Comparison of ENCODE assay signal across 11 cellular contexts in genomic region chr3:10272476-10272875, GRCh38. TPM values are rescaled to one million over a fixed set of nuclear protein-coding genes. Genes with fewer than 3 reads are reported as not detected.
DNase-seq lines count a peak whose midpoint lies in the region; ATAC-seq and TF ChIP-seq lines count a peak whose summit lies in the region.
"Not testable (repeated sequence)": the region's sequence is repeated elsewhere in the genome, so short reads cannot be mapped to it uniquely, and the experiment has no call there.
"Had no signal": no experiment of that assay in that cellular context is flagged by ENCODE, and none has a peak within 500 bp of the region (broad histone marks: within the 10 kb centered on the region; RNA-seq: fewer than 3 reads in every experiment).

No MANE protein-coding gene starts in this region.

- H3K27ac Mint-ChIP-seq in CD4-positive, alpha-beta T cell: peak overlapping the region; percentile 72
- H3K27ac Mint-ChIP-seq in activated T-cell treated with anti-CD3 and anti-CD28 coated beads, Interleukin-2, amount 50 U/mL, for 24 hours: not testable (repeated sequence)
- H3K27ac Mint-ChIP-seq in central memory CD8-positive, alpha-beta T cell (ENCODE audit: low read depth): peak overlapping the region; percentile 76
- peak overlapping the region in 2 of 10 donors; percentile 74 to 92 for H3K27ac Mint-ChIP-seq in naive thymus-derived CD8-positive, alpha-beta T cell
- peak overlapping the region; percentile 65 for H3K27ac Mint-ChIP-seq in stimulated activated memory B cell treated with anti-CD40 and anti-IgM and Interleukin-4, amounts not matched to agents 10 μg/mL and 1 μg/mL and 100 μg/mL, for 72 hours

- ATAC-seq in CD4-positive, alpha-beta T cell (ENCODE audit: poor library complexity); central memory CD8-positive, alpha-beta T cell (replicated peaks; ENCODE audit: extremely low read depth, poor library complexity, severe bottlenecking); Right ventricle myocardium superior (ENCODE audit: poor library complexity); naive thymus-derived CD8-positive, alpha-beta T cell; sciatic nerve; stimulated activated memory B cell treated with anti-CD40 and anti-IgM and Interleukin-4, amounts not matched to agents 10 μg/mL and 1 μg/mL and 100 μg/mL, for 72 hours: not testable (repeated sequence)

- H3K4me1 Mint-ChIP-seq in CD4-positive, alpha-beta T cell (ENCODE audit: low read depth): peaks cover 54% of the 10 kb centered on the region
- H3K4me1 Mint-ChIP-seq in activated T-cell treated with anti-CD3 and anti-CD28 coated beads, Interleukin-2, amount 50 U/mL, for 24 hours (ENCODE audit: low read depth): peaks cover 62% of the 10 kb centered on the region
- peaks cover 47% of the 10 kb centered on the region for H3K4me1 Mint-ChIP-seq in central memory CD8-positive, alpha-beta T cell
- H3K4me1 Mint-ChIP-seq in naive thymus-derived CD8-positive, alpha-beta T cell: peaks cover 36 to 75% (median 59%) of the 10 kb centered on the region in 4 donors
- peaks cover 29% of the 10 kb centered on the region for H3K4me1 Mint-ChIP-seq in stimulated activated memory B cell treated with anti-CD40 and anti-IgM and Interleukin-4, amounts not matched to agents 10 μg/mL and 1 μg/mL and 100 μg/mL, for 72 hours

- H3K27me3 Mint-ChIP-seq in CD4-positive, alpha-beta T cell; activated T-cell treated with anti-CD3 and anti-CD28 coated beads, Interleukin-2, amount 50 U/mL, for 24 hours; central memory CD8-positive, alpha-beta T cell; naive thymus-derived CD8-positive, alpha-beta T cell; stimulated activated memory B cell treated with anti-CD40 and anti-IgM and Interleukin-4, amounts not matched to agents 10 μg/mL and 1 μg/mL and 100 μg/mL, for 72 hours: not testable (repeated sequence)

- peaks cover 92% of the 10 kb centered on the region for H3K36me3 Mint-ChIP-seq in CD4-positive, alpha-beta T cell (ENCODE audit: low read depth)
- H3K36me3 Mint-ChIP-seq in activated T-cell treated with anti-CD3 and anti-CD28 coated beads, Interleukin-2, amount 50 U/mL, for 24 hours (ENCODE audit: low read depth): peaks cover 94% of the 10 kb centered on the region
- H3K36me3 Mint-ChIP-seq in central memory CD8-positive, alpha-beta T cell (ENCODE audit: insufficient read depth): peaks cover 59% of the 10 kb centered on the region
- H3K36me3 Mint-ChIP-seq in naive thymus-derived CD8-positive, alpha-beta T cell: peaks cover 0 to 94% (median 8%) of the 10 kb centered on the region in 3 donors
- peaks cover 39% of the 10 kb centered on the region for H3K36me3 Mint-ChIP-seq in stimulated activated memory B cell treated with anti-CD40 and anti-IgM and Interleukin-4, amounts not matched to agents 10 μg/mL and 1 μg/mL and 100 μg/mL, for 72 hours

- not testable (repeated sequence) for TF ChIP-seq CTCF in CD4-positive, alpha-beta T cell (IDR thresholded peaks at IDR 0.05)

- not testable (repeated sequence) for H3K27me3 ChIP-seq in BLaER1; CD4-positive, alpha-beta T cell (ENCODE audit: control insufficient read depth, insufficient read depth, low read length)

- peaks cover 100% of the 10 kb centered on the region for H4K20me1 ChIP-seq in BLaER1

- peaks cover 99% of the 10 kb centered on the region for H3K36me3 ChIP-seq in BLaER1

- peaks cover 40% of the 10 kb centered on the region for H3K4me1 ChIP-seq in BLaER1

- H3K9me3 ChIP-seq in BLaER1; CD4-positive, alpha-beta T cell (ENCODE audit: control insufficient read depth, low read length): not testable (repeated sequence)

- H3K4me3 ChIP-seq in BLaER1: not testable (repeated sequence)

- not testable (repeated sequence) for H3K9ac ChIP-seq in BLaER1

- intact Hi-C loops in CD4-positive, alpha-beta T cell (cut with DNase I, micrococcal nuclease); Right ventricle myocardium superior (cut with DNase I); sciatic nerve (cut with DNase I): not testable (repeated sequence)

- CTCF ChIA-PET in CD4-positive, alpha-beta T cell (lab: Charles Lee): interaction anchor here (0.7 to 1.7 kb wide), 2 partner anchors 9 to 340 kb away, joined by 3 to 6 read pairs; no protein-coding TSS in a partner anchor

- H3K27ac ChIP-seq in BLaER1; CD4-positive, alpha-beta T cell (ENCODE audit: low read depth, low read length): not testable (repeated sequence)

- DNase-seq in CD4-positive, alpha-beta T cell; central memory CD8-positive, alpha-beta T cell (ENCODE audit: low spot score in 2 of 2); naive thymus-derived CD8-positive, alpha-beta T cell: not testable (repeated sequence)
- DNase-seq in activated T-cell treated with anti-CD3 and anti-CD28 coated beads, Interleukin-2, amount 50 U/mL, for 24 hours: peak; percentile 14
- peak; percentile 8 for DNase-seq in Right ventricle myocardium superior
- peak; percentile 23 for DNase-seq in sciatic nerve (ENCODE audit: low spot score)

- H3K4me2 ChIP-seq in BLaER1: peak overlapping the region; percentile 67; the same call in 1 of the 2 replicates

- POLR2A ChIA-PET in CD4-positive, alpha-beta T cell (lab: Charles Lee): not testable (repeated sequence)
- POLR2A ChIA-PET in naive thymus-derived CD8-positive, alpha-beta T cell (lab: Charles Lee): interaction anchor here (0.6 to 0.8 kb wide), 3 partner anchors 9 to 73 kb away, joined by 3 to 4 read pairs (median 4); no protein-coding TSS in a partner anchor

- not testable (repeated sequence) for H3K4me3 Mint-ChIP-seq in CD4-positive, alpha-beta T cell; activated T-cell treated with anti-CD3 and anti-CD28 coated beads, Interleukin-2, amount 50 U/mL, for 24 hours; stimulated activated memory B cell treated with anti-CD40 and anti-IgM and Interleukin-4, amounts not matched to agents 10 μg/mL and 1 μg/mL and 100 μg/mL, for 72 hours
- H3K4me3 Mint-ChIP-seq in central memory CD8-positive, alpha-beta T cell: peak overlapping the region; percentile 27
- H3K4me3 Mint-ChIP-seq in naive thymus-derived CD8-positive, alpha-beta T cell: peak overlapping the region in 6 of 10 donors; percentile 31 to 80 (median 53)

- H3K9me3 Mint-ChIP-seq in CD4-positive, alpha-beta T cell; activated T-cell treated with anti-CD3 and anti-CD28 coated beads, Interleukin-2, amount 50 U/mL, for 24 hours; central memory CD8-positive, alpha-beta T cell; naive thymus-derived CD8-positive, alpha-beta T cell; stimulated activated memory B cell treated with anti-CD40 and anti-IgM and Interleukin-4, amounts not matched to agents 10 μg/mL and 1 μg/mL and 100 μg/mL, for 72 hours: not testable (repeated sequence)

RNA-seq across cellular contexts. Expression of gene GHRL, which starts 20.3 kb away (rescaled TPM):
- total RNA-seq in CD4-positive, alpha-beta T cell: 1 to 10 TPM; 1.1 to 3.2 TPM
- total RNA-seq in Right ventricle myocardium superior (not detected), sciatic nerve (2.1 TPM)
- 1 to 10 TPM; 1.3 to 1.4 TPM for total RNA-seq in naive thymus-derived CD8-positive, alpha-beta T cell
- 1 to 10 TPM in 1 of 3 donors, under 1 TPM in 1, not detected in 1; 0.22 to 3.2 TPM for polyA plus RNA-seq in naive thymus-derived CD8-positive, alpha-beta T cell
- total RNA-seq: GM23248, H7 had no signal
- polyA plus RNA-seq: AG04450 had no signal

RNA-seq across cellular contexts. Expression of gene TATDN2, which starts 24.2 kb away (rescaled TPM):
- total RNA-seq in CD4-positive, alpha-beta T cell: 10 to 100 TPM; 48.7 to 50.2 TPM
- total RNA-seq in Right ventricle myocardium superior: 16.4 TPM
- 10 to 100 TPM; 68.1 to 71.1 TPM for total RNA-seq in naive thymus-derived CD8-positive, alpha-beta T cell
- polyA plus RNA-seq in naive thymus-derived CD8-positive, alpha-beta T cell: 10 to 100 TPM; 11.5 to 20.9 (median 14.5) TPM
- 31.7 TPM for total RNA-seq in sciatic nerve

RNA-seq across cellular contexts. Expression of gene SEC13, which starts 48.4 kb away (rescaled TPM):
- total RNA-seq in CD4-positive, alpha-beta T cell: 10 to 100 TPM; 81.1 to 86.5 TPM
- 50.2 TPM for total RNA-seq in Right ventricle myocardium superior
- 10 to 100 TPM; 59.6 to 70.8 TPM for total RNA-seq in naive thymus-derived CD8-positive, alpha-beta T cell
- 100 to 1,000 TPM; 118 to 120 (median 118) TPM for polyA plus RNA-seq in naive thymus-derived CD8-positive, alpha-beta T cell
- total RNA-seq in sciatic nerve: 65.4 TPM
